ENCODE assay signal across 8 cellular contexts in the genomic region with DNA sequence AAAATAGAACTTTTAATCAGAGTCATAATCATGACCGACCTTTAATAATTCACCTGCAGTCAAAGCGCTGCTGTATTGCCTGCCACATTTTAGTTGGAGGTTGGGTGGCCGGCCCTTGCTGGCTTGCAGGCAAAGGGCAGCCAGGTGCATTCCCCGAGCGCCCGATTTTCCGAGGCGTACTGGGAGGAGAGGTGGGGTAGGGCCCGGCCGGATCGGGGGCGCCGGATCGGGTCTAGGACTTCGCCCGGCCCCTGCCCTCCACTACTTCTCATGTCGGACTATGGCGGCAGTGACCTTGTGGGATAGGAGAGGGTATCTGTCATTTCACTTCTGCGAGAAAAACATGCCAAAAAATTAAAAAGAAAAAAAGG. TPM values are rescaled to one million over a fixed set of nuclear protein-coding genes. Genes with fewer than 3 reads are reported as not detected.
DNase-seq lines count a peak whose midpoint lies in the region; ATAC-seq and TF ChIP-seq lines count a peak whose summit lies in the region.

No MANE protein-coding gene starts in this region.

- TF ChIP-seq RAD21 in SK-N-SH (IDR thresholded peaks at IDR 0.05; ENCODE audit: low read length): 0 out of 2 replicates have a peak, but pooled peaks have one; percentile 3

- DNase-seq in NCI-H1694 treated with DMSO at 0.1 percent for 48 hours (lab: John Stamatoyannopoulos, UW) (peak; percentile 42), NCI-H1694 (lab: John Stamatoyannopoulos, UW) (no peak), SK-N-SH (peak; percentile 80), cardiac fibroblast (ENCODE audit: low read depth in 2 of 2) (no peak), lung (ENCODE audit: low spot score) (no peak), suprapubic skin (ENCODE audit: low spot score in 2 of 2) (peak in 1 of 2 donors; percentile 67), AG08395 (ENCODE audit: low spot score) (no peak)

- no peak for TF ChIP-seq CTCF in SK-N-SH (IDR thresholded peaks at IDR 0.05)
- no peak for TF ChIP-seq CTCF in cardiac fibroblast (IDR thresholded peaks at IDR 0.05; ENCODE audit: low read depth, low read length)
- no peak for TF ChIP-seq CTCF in lung (IDR thresholded peaks at IDR 0.05; ENCODE audit: control extremely low read depth, extremely low read depth)
- TF ChIP-seq CTCF in suprapubic skin (IDR thresholded peaks at IDR 0.05): no peak

- TF ChIP-seq EP300 in SK-N-SH (IDR thresholded peaks at IDR 0.05; ENCODE audit: borderline replicate concordance in 1 of 2, low read depth in 1 of 2, low read length in 1 of 2): no peak
- TF ChIP-seq EP300 in suprapubic skin (IDR thresholded peaks at IDR 0.05): no peak

- POLR2A ChIA-PET in SK-N-SH (lab: Yijun Ruan, JAX): no interaction called here

- 1% methylated on average over 16 of the region's 19 CpGs for WGBS in SK-N-SH (ENCODE audit: low lambda C conversion rate)
- WGBS in lung, 2 donors: 1 to 32% methylated on average over 17 to 19 of the region's 19 CpGs
- WGBS in suprapubic skin: 30% methylated on average over 19 of the region's 19 CpGs

- peak overlapping the region; percentile 94 for H2AFZ ChIP-seq in SK-N-SH (ENCODE audit: low read depth)

- peak overlapping the region in 1 of 2 experiments; percentile 85; a peak in 2 of 4 replicates for H3K27ac ChIP-seq in SK-N-SH (ENCODE audit: low read depth in 2 of 2, low read length in 1 of 2)
- peak overlapping the region; percentile 49 to 57 for H3K27ac ChIP-seq in lung (ENCODE audit: low read depth in 1 of 2, low read length in 1 of 2)
- peak overlapping the region; percentile 18 for H3K27ac ChIP-seq in suprapubic skin

- no peaks in the 10 kb centered on the region for H3K9me2 ChIP-seq in SK-N-SH

- CTCF ChIA-PET in SK-N-SH (lab: Yijun Ruan, JAX): no interaction called here

- H3K9ac ChIP-seq in SK-N-SH: peak overlapping the region; percentile 88; the same call in 1 of the 2 replicates

- H3K4me2 ChIP-seq in SK-N-SH: peak overlapping the region; percentile 92

- ATAC-seq in HG03039 (IDR thresholded peaks at IDR 0.05; ENCODE audit: unreplicated experiment) (peak; percentile 17), lung (ENCODE audit: insufficient read depth, low FRiP score) (no peak)

- H3K4me3 ChIP-seq in SK-N-SH (ENCODE audit: low read depth in 2 of 2, low read length in 1 of 2) (peak overlapping the region; percentile 68 to 73), cardiac fibroblast (replicated peaks in 1 of 2; ENCODE audit: low read depth in 2 of 2, low read length in 2 of 2) (peak overlapping the region; percentile 47 to 50), lung (peak overlapping the region; percentile 32), suprapubic skin (peak overlapping the region; percentile 70)

- H3K27me3 ChIP-seq in SK-N-SH (ENCODE audit: insufficient read depth) (no peaks in the 10 kb centered on the region), lung (ENCODE audit: control insufficient read depth, insufficient read depth) (no peaks in the 10 kb centered on the region), suprapubic skin (no peaks in the 10 kb centered on the region)

- no peaks in the 10 kb centered on the region for H4K20me1 ChIP-seq in SK-N-SH (ENCODE audit: insufficient read depth)

- no peaks in the 10 kb centered on the region for H3F3A ChIP-seq in SK-N-SH (replicated peaks; ENCODE audit: insufficient read depth)

- no peak for TF ChIP-seq POLR2A in suprapubic skin (IDR thresholded peaks at IDR 0.05)

- H3K9me3 ChIP-seq in SK-N-SH: no peaks in the 10 kb centered on the region
- peaks cover 0 to 4% of the 10 kb centered on the region in 2 donors for H3K9me3 ChIP-seq in lung (ENCODE audit: control insufficient read depth in 2 of 2, insufficient read depth in 1 of 2, low read length in 1 of 2)
- no peaks in the 10 kb centered on the region for H3K9me3 ChIP-seq in suprapubic skin

- peaks cover 0 to 11% of the 10 kb centered on the region in 2 experiments; a peak in 2 of 4 replicates for H3K4me1 ChIP-seq in SK-N-SH (ENCODE audit: control insufficient read depth in 1 of 2, insufficient read depth in 2 of 2, low read depth in 1 of 2, low read length in 1 of 2)
- H3K4me1 ChIP-seq in lung (ENCODE audit: control insufficient read depth in 2 of 2, insufficient read depth in 2 of 2, low read length in 2 of 2): peaks cover 0 to 3% of the 10 kb centered on the region in 2 donors
- no peaks in the 10 kb centered on the region for H3K4me1 ChIP-seq in suprapubic skin

- H3K36me3 ChIP-seq in SK-N-SH (replicated peaks in 1 of 2; ENCODE audit: control insufficient read depth in 1 of 2, insufficient read depth in 2 of 2, low read length in 1 of 2) (no peaks in the 10 kb centered on the region), lung (ENCODE audit: control insufficient read depth in 2 of 2, insufficient read depth in 2 of 2, low read length in 2 of 2) (no peaks in the 10 kb centered on the region), suprapubic skin (no peaks in the 10 kb centered on the region)

- H3K79me2 ChIP-seq in SK-N-SH (ENCODE audit: insufficient read depth): no peaks in the 10 kb centered on the region

TF ChIP-seq in SK-N-SH, 30 proteins besides CTCF, POLR2A, EP300 and RAD21:
- TF ChIP-seq FOSL2 (IDR thresholded peaks at IDR 0.05; ENCODE audit: borderline replicate concordance, low read depth) (no peak), MXI1 (IDR thresholded peaks at IDR 0.05; ENCODE audit: low read depth, low read length) (peak; percentile 4; the same call in 1 of the 2 replicates)

RNA-seq across cellular contexts. Expression of gene RS1, which starts 2.5 kb away (rescaled TPM):
- polyA plus RNA-seq in SK-N-SH (2012; rRNA removed) (not detected in 2 replicates), lung (1 to 10 TPM; 2.7 to 3.5 TPM)
- polyA plus RNA-seq in SK-N-SH (2012; cell fraction: cytosol; rRNA removed): not detected in 2 replicates
- not detected in 2 replicates for polyA plus RNA-seq in SK-N-SH (2012; cell fraction: nucleus; rRNA removed)
- total RNA-seq in lung (1 to 10 TPM in 1 of 2 donors, under 1 TPM in 1; 0.40 to 6.3 TPM), suprapubic skin (not detected)

RNA-seq across cellular contexts. Expression of gene PPEF1, which starts 33.0 kb away (rescaled TPM):
- polyA plus RNA-seq in SK-N-SH (2012; rRNA removed) (0.16 and 0.58 TPM in 2 replicates), lung (under 1 TPM; 0.22 to 0.27 TPM)
- 1.7 TPM in 2 replicates for polyA plus RNA-seq in SK-N-SH (2012; cell fraction: cytosol; rRNA removed)
- polyA plus RNA-seq in SK-N-SH (2012; cell fraction: nucleus; rRNA removed): 0.27 and 0.29 TPM in 2 replicates
- total RNA-seq in lung (under 1 TPM; 0.26 to 0.80 TPM), suprapubic skin (1 to 10 TPM in 1 of 4 donors, under 1 TPM in 1, not detected in 2; 0.26 to 2.3 TPM)

Comparison
In these comparisons a context has a peak if more than half of its experiments do, and no peak if none do; other contexts are left out.
1. DNase-seq: peak in NCI-H1694 treated with DMSO at 0.1 percent for 48 hours (single experiment) and SK-N-SH (single experiment); none in NCI-H1694 (single experiment), cardiac fibroblast (0 of 2), lung (single experiment) and AG08395 (single experiment).
2. Peak in every context shown above with its lines, with median percentiles within 50 percentile points of each other: H3K4me3 ChIP-seq.